In the genomic region with DNA sequence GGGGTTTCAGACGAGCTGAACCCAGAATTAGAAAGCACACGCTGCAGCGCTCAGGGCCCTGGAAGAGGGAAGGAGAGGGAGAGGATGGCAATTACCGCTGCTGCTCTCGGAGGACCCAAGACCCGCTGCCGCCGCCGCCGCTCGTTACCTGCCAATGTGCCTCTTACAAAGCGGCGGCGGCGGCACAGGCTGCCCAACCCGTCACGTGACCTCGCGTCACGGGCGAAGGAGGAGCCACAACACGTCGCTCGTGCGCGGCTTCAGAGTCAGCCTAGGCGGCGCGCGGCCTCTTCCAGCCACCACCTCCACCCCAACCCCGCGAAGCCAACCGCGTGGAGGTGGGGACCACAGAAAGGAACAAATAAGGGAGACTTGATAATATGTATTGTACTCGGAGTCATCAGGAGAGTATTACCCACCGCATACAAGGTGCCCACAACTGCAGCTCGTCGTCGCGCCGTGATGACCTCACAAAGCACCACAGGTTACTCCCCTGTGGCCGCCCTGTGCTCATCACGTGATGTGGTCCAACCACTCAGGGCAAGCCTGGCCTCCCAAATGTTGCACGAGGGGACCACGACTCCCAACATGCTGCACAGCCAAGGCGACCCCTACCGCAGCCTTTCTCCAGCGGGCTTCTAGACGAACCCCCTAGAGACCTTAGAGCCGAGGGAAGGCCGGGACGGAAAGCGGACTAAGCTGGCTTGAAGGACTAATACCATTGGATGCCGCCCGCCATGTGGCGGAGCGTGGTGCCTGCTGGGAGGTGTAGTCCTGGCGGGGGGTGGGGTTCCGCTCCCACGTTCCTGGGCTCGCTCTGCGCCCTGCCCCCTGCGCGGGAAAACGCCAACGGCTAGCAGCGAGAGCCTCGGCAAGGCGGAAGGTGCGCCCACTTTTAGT, we compare ENCODE assay signal across 8 cellular contexts. TPM values are rescaled to one million over a fixed set of nuclear protein-coding genes. Genes with fewer than 3 reads are reported as not detected.
DNase-seq lines count a peak whose midpoint lies in the region; ATAC-seq and TF ChIP-seq lines count a peak whose summit lies in the region.

A gene with protein sequence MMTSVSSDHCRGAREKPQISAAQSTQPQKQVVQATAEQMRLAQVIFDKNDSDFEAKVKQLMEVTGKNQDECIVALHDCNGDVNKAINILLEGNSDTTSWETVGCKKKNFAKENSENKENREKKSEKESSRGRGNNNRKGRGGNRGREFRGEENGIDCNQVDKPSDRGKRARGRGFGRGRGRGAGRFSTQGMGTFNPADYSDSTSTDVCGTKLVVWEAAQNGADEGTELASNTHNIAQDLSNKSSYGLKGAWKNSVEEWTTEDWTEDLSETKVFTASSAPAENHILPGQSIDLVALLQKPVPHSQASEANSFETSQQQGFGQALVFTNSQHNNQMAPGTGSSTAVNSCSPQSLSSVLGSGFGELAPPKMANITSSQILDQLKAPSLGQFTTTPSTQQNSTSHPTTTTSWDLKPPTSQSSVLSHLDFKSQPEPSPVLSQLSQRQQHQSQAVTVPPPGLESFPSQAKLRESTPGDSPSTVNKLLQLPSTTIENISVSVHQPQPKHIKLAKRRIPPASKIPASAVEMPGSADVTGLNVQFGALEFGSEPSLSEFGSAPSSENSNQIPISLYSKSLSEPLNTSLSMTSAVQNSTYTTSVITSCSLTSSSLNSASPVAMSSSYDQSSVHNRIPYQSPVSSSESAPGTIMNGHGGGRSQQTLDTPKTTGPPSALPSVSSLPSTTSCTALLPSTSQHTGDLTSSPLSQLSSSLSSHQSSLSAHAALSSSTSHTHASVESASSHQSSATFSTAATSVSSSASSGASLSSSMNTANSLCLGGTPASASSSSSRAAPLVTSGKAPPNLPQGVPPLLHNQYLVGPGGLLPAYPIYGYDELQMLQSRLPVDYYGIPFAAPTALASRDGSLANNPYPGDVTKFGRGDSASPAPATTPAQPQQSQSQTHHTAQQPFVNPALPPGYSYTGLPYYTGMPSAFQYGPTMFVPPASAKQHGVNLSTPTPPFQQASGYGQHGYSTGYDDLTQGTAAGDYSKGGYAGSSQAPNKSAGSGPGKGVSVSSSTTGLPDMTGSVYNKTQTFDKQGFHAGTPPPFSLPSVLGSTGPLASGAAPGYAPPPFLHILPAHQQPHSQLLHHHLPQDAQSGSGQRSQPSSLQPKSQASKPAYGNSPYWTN (minus strand): TSS at position 158 of the 900 bp plus-strand sequence. CDS start 31,739 bp downstream, outside the sequence.

- peak within 1 kb of the TSS; percentile 91 for H3K4me3 ChIP-seq in muscle layer of duodenum (ENCODE audit: low read depth in 1 of 2, low read length in 2 of 2)

- peaks cover 30% of the 10 kb centered on the region for H3K4me1 Mint-ChIP-seq in activated T-cell treated with anti-CD3 and anti-CD28 coated beads, Interleukin-2, amount 50 U/mL, for 4 hours (ENCODE audit: low read depth)

- peaks cover 3% of the 10 kb centered on the region for H3K36me3 Mint-ChIP-seq in activated T-cell treated with anti-CD3 and anti-CD28 coated beads, Interleukin-2, amount 50 U/mL, for 4 hours (ENCODE audit: insufficient read depth)

- DNase-seq in DMS53 (lab: John Stamatoyannopoulos, UW) (peak; percentile 97), KBM-7 (peak; percentile 99)
- peak; percentile 95 for DNase-seq in activated T-cell treated with anti-CD3 and anti-CD28 coated beads, Interleukin-2, amount 50 U/mL, for 4 hours
- peak; percentile 95 for DNase-seq in stimulated activated CD8-positive, alpha-beta memory T cell treated with anti-CD3 and anti-CD28 coated beads, Interleukin-7, amount 100 ng/mL, for 4 hours (ENCODE audit: low read depth in 2 of 2)

- peak within 1 kb of the TSS; percentile 96 for H3K27ac ChIP-seq in muscle layer of duodenum (ENCODE audit: low read length)

- in situ Hi-C loops in KBM-7 (cut with MboI; ENCODE audit: low pct_unique_long_range_greater_than_20kb, low sequenced_read_pairs): no loop called here

- H3K9me3 Mint-ChIP-seq in activated T-cell treated with anti-CD3 and anti-CD28 coated beads, Interleukin-2, amount 50 U/mL, for 4 hours: no peaks in the 10 kb centered on the region

- no peaks in the 10 kb centered on the region for H3K27me3 ChIP-seq in muscle layer of duodenum (ENCODE audit: low read depth, low read length)

- H3K9me3 ChIP-seq in muscle layer of duodenum (ENCODE audit: control insufficient read depth in 1 of 2, low read length in 2 of 2): no peaks in the 10 kb centered on the region

- H3K27me3 Mint-ChIP-seq in activated T-cell treated with anti-CD3 and anti-CD28 coated beads, Interleukin-2, amount 50 U/mL, for 4 hours (ENCODE audit: low read depth): no peaks in the 10 kb centered on the region

- H3K36me3 ChIP-seq in muscle layer of duodenum (ENCODE audit: control insufficient read depth in 1 of 2, insufficient read depth in 2 of 2, low read length in 2 of 2): no peaks in the 10 kb centered on the region

- H3K4me1 ChIP-seq in muscle layer of duodenum (ENCODE audit: control insufficient read depth in 1 of 2, insufficient read depth in 2 of 2, low read length in 2 of 2): peaks cover 15 to 18% of the 10 kb centered on the region in 2 donors

- H3K4me3 Mint-ChIP-seq in activated T-cell treated with anti-CD3 and anti-CD28 coated beads, Interleukin-2, amount 50 U/mL, for 4 hours: peak within 1 kb of the TSS; percentile 96

- ATAC-seq in GM21717 (IDR thresholded peaks at IDR 0.05; ENCODE audit: unreplicated experiment) (peak; percentile 72), esophagus mucosa (peak; percentile 91)
- peak; percentile 83 to 86 for ATAC-seq in activated T-cell treated with anti-CD3 and anti-CD28 coated beads, Interleukin-2, amount 50 U/mL, for 4 hours

TF ChIP-seq in PFSK-1, 5 proteins besides CTCF, POLR2A, EP300 and RAD21:
- TF ChIP-seq POLR2AphosphoS5 (IDR thresholded peaks at IDR 0.05; ENCODE audit: low read depth, low read length): peak; percentile 90
- peak; percentile 79; the same call in 1 of the 2 replicates for TF ChIP-seq TAF1 (IDR thresholded peaks at IDR 0.05; ENCODE audit: borderline replicate concordance, insufficient read depth, low read length)
- no peak for TF ChIP-seq FOXP2 (optimal IDR thresholded peaks at IDR 0.05; ENCODE audit: borderline replicate concordance, extremely low read depth, extremely low read length, insufficient read depth)

RNA-seq across cellular contexts. Expression of the gene that starts here (rescaled TPM):
- polyA plus RNA-seq in PFSK-1 (2012; ENCODE audit: insufficient read length, low read depth): 37.8 TPM
- total RNA-seq in activated T-cell treated with anti-CD3 and anti-CD28 coated beads, Interleukin-2, amount 50 U/mL, for 4 hours: 10 to 100 TPM; 47.9 to 59.4 (median 52.3) TPM
- total RNA-seq in esophagus mucosa: 23.4 TPM

Comparison
In these comparisons a context has a peak if more than half of its experiments do, and no peak if none do; other contexts are left out.
1. Peak in every context shown above with its lines: DNase-seq, ATAC-seq, H3K4me3 ChIP-seq and H3K27ac ChIP-seq.